ENCODE assay signal across 20 cellular contexts in genomic region chr3:177852408-177852807, GRCh38.
DNase-seq lines count a peak whose midpoint lies in the region; ATAC-seq and TF ChIP-seq lines count a peak whose summit lies in the region.
"Had no signal": no experiment of that assay in that cellular context is flagged by ENCODE, and none has a peak within 500 bp of the region (broad histone marks: within the 10 kb centered on the region; RNA-seq: fewer than 3 reads in every experiment).

No MANE protein-coding gene starts in this region.

- POLR2A ChIA-PET in GM10248 (lab: Yijun Ruan, JAX) = no interaction called here

- H3K79me2 ChIP-seq in parathyroid adenoma = no peaks in the 10 kb centered on the region

- H3K27ac ChIP-seq in parathyroid adenoma = no peak overlapping the region
- H3K27ac ChIP-seq: BLaER1 treated with 17β-estradiol and CSF1 and Interleukin-3, amounts not matched to agents 10 nM and 100 nM; GM23248 had no signal

- H2AFZ ChIP-seq in parathyroid adenoma = peak overlapping the region; percentile 74
- H2AFZ ChIP-seq: GM23248 had no signal

- H3K27me3 ChIP-seq in parathyroid adenoma (ENCODE audit: control insufficient read depth, insufficient read depth, low read length) = no peaks in the 10 kb centered on the region
- H3K27me3 ChIP-seq: BLaER1 treated with 17β-estradiol and CSF1 and Interleukin-3, amounts not matched to agents 10 nM and 100 nM had no signal

- CTCF ChIA-PET in GM10248 (lab: Yijun Ruan, JAX) = no interaction called here

- DNase-seq in EH (ENCODE audit: low read depth) = peak; percentile 29
- peak; percentile 26 for DNase-seq in NCI-H69 (lab: John Stamatoyannopoulos, UW)
- peak; percentile 23 for DNase-seq in choroid plexus epithelial cell (ENCODE audit: low read depth)
- no peak for DNase-seq in GM10248 (ENCODE audit: extremely low spot score)
- DNase-seq in globus pallidus (ENCODE audit: low spot score) = no peak
- no peak for DNase-seq in NCI-H748 treated with DMSO at 0.1 percent for 48 hours (lab: John Stamatoyannopoulos, UW)
- DNase-seq: CD8-positive, alpha-beta memory T cell; DMS79 treated with DMSO at 0.1 percent for 48 hours; GM23248; Karpas-422; MM.1S; NCI-H1092; NCI-H1436 treated with DMSO at 0.1 percent for 48 hours; NCI-H2081; NCI-H82; SW 1271 had no signal

- TF ChIP-seq CTCF in choroid plexus epithelial cell (conservative IDR thresholded peaks at IDR 0.05; ENCODE audit: low read depth, low read length) (no peak), parathyroid adenoma (IDR thresholded peaks at IDR 0.05) (no peak), GM10248 (IDR thresholded peaks at IDR 0.05; ENCODE audit: control extremely low read depth, extremely low read depth, low read depth, missing control alignments) (no peak)

- no peak overlapping the region for H3K4me3 ChIP-seq in choroid plexus epithelial cell (ENCODE audit: low read depth, low read length)
- H3K4me3 ChIP-seq in parathyroid adenoma (ENCODE audit: low read depth, low read length) = no peak overlapping the region
- H3K4me3 ChIP-seq: BLaER1 treated with 17β-estradiol and CSF1 and Interleukin-3, amounts not matched to agents 10 nM and 100 nM; GM23248; HAP-1 had no signal

- no peaks in the 10 kb centered on the region for H3K36me3 ChIP-seq in parathyroid adenoma (ENCODE audit: control insufficient read depth, insufficient read depth, low read length)
- H3K36me3 ChIP-seq: BLaER1 treated with 17β-estradiol and CSF1 and Interleukin-3, amounts not matched to agents 10 nM and 100 nM; HAP-1 had no signal

- ATAC-seq in GM18520 (IDR thresholded peaks at IDR 0.05; ENCODE audit: unreplicated experiment) = no peak

- no peak overlapping the region for H3K9ac ChIP-seq in parathyroid adenoma
- H3K9ac ChIP-seq: BLaER1 treated with 17β-estradiol and CSF1 and Interleukin-3, amounts not matched to agents 10 nM and 100 nM; GM23248 had no signal

- H3K4me1 ChIP-seq in parathyroid adenoma = peaks cover 12% of the 10 kb centered on the region
- H3K4me1 ChIP-seq: BLaER1 treated with 17β-estradiol and CSF1 and Interleukin-3, amounts not matched to agents 10 nM and 100 nM; HAP-1 had no signal

- H3K4me2 ChIP-seq in parathyroid adenoma (ENCODE audit: low read length) = no peak overlapping the region
- H3K4me2 ChIP-seq: BLaER1 treated with 17β-estradiol and CSF1 and Interleukin-3, amounts not matched to agents 10 nM and 100 nM had no signal

- no peaks in the 10 kb centered on the region for H3K9me3 ChIP-seq in parathyroid adenoma (ENCODE audit: control insufficient read depth, low read length)
- H3K9me3 ChIP-seq: HAP-1 had no signal

Comparison
In these comparisons a context has a peak if more than half of its experiments do, and no peak if none do; other contexts are left out.
1. DNase-seq: peak in EH (single experiment), NCI-H69 (single experiment) and choroid plexus epithelial cell (single experiment); none in GM10248 (single experiment), globus pallidus (single experiment) and NCI-H748 treated with DMSO at 0.1 percent for 48 hours (single experiment).